ENCODE assay signal across 9 cellular contexts in genomic region chr2:225270861-225271260, GRCh38.
DNase-seq lines count a peak whose midpoint lies in the region; ATAC-seq and TF ChIP-seq lines count a peak whose summit lies in the region.
"Had no signal": no experiment of that assay in that cellular context is flagged by ENCODE, and none has a peak within 500 bp of the region (broad histone marks: within the 10 kb centered on the region; RNA-seq: fewer than 3 reads in every experiment).

No MANE protein-coding gene starts in this region.

- POLR2A ChIA-PET in MCF 10A (lab: Yijun Ruan, JAX), result no interaction called here

- no peaks in the 10 kb centered on the region for H3K27me3 ChIP-seq in breast epithelium

- H3K27me3 Mint-ChIP-seq in MCF 10A (ENCODE audit: insufficient read depth, unreplicated experiment), result no peaks in the 10 kb centered on the region
- H3K27me3 Mint-ChIP-seq in effector memory CD8-positive, alpha-beta T cell, result peaks cover 5 to 6% of the 10 kb centered on the region in 2 donors
- no peaks in the 10 kb centered on the region for H3K27me3 Mint-ChIP-seq in stimulated activated memory B cell treated with anti-CD40 and anti-IgM and Interleukin-4, amounts not matched to agents 10 μg/mL and 1 μg/mL and 100 μg/mL, for 72 hours
- peaks cover 2 to 6% of the 10 kb centered on the region in 2 donors for H3K27me3 Mint-ChIP-seq in natural killer cell treated with Interleukin-12 subunit alpha and Interleukin-12 subunit beta and Interleukin-15 and Interleukin-18, amount 100 ng/mL, for 72 hours

- H3K4me1 Mint-ChIP-seq in MCF 10A (ENCODE audit: insufficient read depth, unreplicated experiment), result peaks cover 11% of the 10 kb centered on the region
- no peaks in the 10 kb centered on the region for H3K4me1 Mint-ChIP-seq in effector memory CD8-positive, alpha-beta T cell (ENCODE audit: low read depth in 2 of 2)
- peaks cover 32% of the 10 kb centered on the region for H3K4me1 Mint-ChIP-seq in stimulated activated memory B cell treated with anti-CD40 and anti-IgM and Interleukin-4, amounts not matched to agents 10 μg/mL and 1 μg/mL and 100 μg/mL, for 72 hours
- H3K4me1 Mint-ChIP-seq in natural killer cell treated with Interleukin-12 subunit alpha and Interleukin-12 subunit beta and Interleukin-15 and Interleukin-18, amount 100 ng/mL, for 72 hours (ENCODE audit: low read depth in 2 of 2), result no peaks in the 10 kb centered on the region

- DNase-seq in MCF 10A (ENCODE audit: unreplicated experiment) (peak; percentile 94), breast epithelium (ENCODE audit: low spot score in 2 of 2) (no peak), NOMO-1 treated with dmso at 0.1 percent for 144 hours (lab: John Stamatoyannopoulos, UW; ENCODE audit: unreplicated experiment) (peak; percentile 91)
- no peak for DNase-seq in effector memory CD8-positive, alpha-beta T cell
- no peak for DNase-seq in natural killer cell treated with Interleukin-12 subunit alpha and Interleukin-12 subunit beta and Interleukin-15 and Interleukin-18, amount 100 ng/mL, for 72 hours (ENCODE audit: low spot score)
- DNase-seq: right cardiac atrium had no signal

- intact Hi-C loops in MCF 10A (cut with micrococcal nuclease) (loop anchor here (10.0 kb wide), 1 partner anchor 146 kb away; no protein-coding TSS in a partner anchor), breast epithelium (cut with DNase I; ENCODE audit: low total_unique reads) (no loop called here)

- H3K4me3 Mint-ChIP-seq in MCF 10A (ENCODE audit: unreplicated experiment), result no peak overlapping the region
- no peak overlapping the region for H3K4me3 Mint-ChIP-seq in effector memory CD8-positive, alpha-beta T cell
- no peak overlapping the region for H3K4me3 Mint-ChIP-seq in stimulated activated memory B cell treated with anti-CD40 and anti-IgM and Interleukin-4, amounts not matched to agents 10 μg/mL and 1 μg/mL and 100 μg/mL, for 72 hours
- no peak overlapping the region for H3K4me3 Mint-ChIP-seq in natural killer cell treated with Interleukin-12 subunit alpha and Interleukin-12 subunit beta and Interleukin-15 and Interleukin-18, amount 100 ng/mL, for 72 hours

- no peaks in the 10 kb centered on the region for H3K9me3 Mint-ChIP-seq in MCF 10A (ENCODE audit: unreplicated experiment)
- H3K9me3 Mint-ChIP-seq in effector memory CD8-positive, alpha-beta T cell, result no peaks in the 10 kb centered on the region
- no peaks in the 10 kb centered on the region for H3K9me3 Mint-ChIP-seq in stimulated activated memory B cell treated with anti-CD40 and anti-IgM and Interleukin-4, amounts not matched to agents 10 μg/mL and 1 μg/mL and 100 μg/mL, for 72 hours
- no peaks in the 10 kb centered on the region for H3K9me3 Mint-ChIP-seq in natural killer cell treated with Interleukin-12 subunit alpha and Interleukin-12 subunit beta and Interleukin-15 and Interleukin-18, amount 100 ng/mL, for 72 hours

- ATAC-seq in GM21576 (IDR thresholded peaks at IDR 0.05; ENCODE audit: unreplicated experiment) (peak; percentile 100), HG03571 (IDR thresholded peaks at IDR 0.05; ENCODE audit: unreplicated experiment) (peak; percentile 100)
- ATAC-seq in effector memory CD8-positive, alpha-beta T cell (replicated peaks), result peak; percentile 45
- peak; percentile 99 for ATAC-seq in stimulated activated memory B cell treated with anti-CD40 and anti-IgM and Interleukin-4, amounts not matched to agents 10 μg/mL and 1 μg/mL and 100 μg/mL, for 72 hours
- ATAC-seq in natural killer cell treated with Interleukin-12 subunit alpha and Interleukin-12 subunit beta and Interleukin-15 and Interleukin-18, amount 100 ng/mL, for 72 hours, result no peak

- H3K27ac ChIP-seq in breast epithelium, result no peak overlapping the region

- TF ChIP-seq CTCF in MCF 10A (IDR thresholded peaks at IDR 0.05; ENCODE audit: unreplicated experiment), result peak; percentile 5
- TF ChIP-seq CTCF in breast epithelium (IDR thresholded peaks at IDR 0.05), result no peak

- no peak overlapping the region for H3K27ac Mint-ChIP-seq in MCF 10A (ENCODE audit: low read depth, unreplicated experiment)
- H3K27ac Mint-ChIP-seq in effector memory CD8-positive, alpha-beta T cell, result no peak overlapping the region
- H3K27ac Mint-ChIP-seq in stimulated activated memory B cell treated with anti-CD40 and anti-IgM and Interleukin-4, amounts not matched to agents 10 μg/mL and 1 μg/mL and 100 μg/mL, for 72 hours, result peak overlapping the region; percentile 46
- no peak overlapping the region for H3K27ac Mint-ChIP-seq in natural killer cell treated with Interleukin-12 subunit alpha and Interleukin-12 subunit beta and Interleukin-15 and Interleukin-18, amount 100 ng/mL, for 72 hours

- TF ChIP-seq POLR2A in breast epithelium (IDR thresholded peaks at IDR 0.05), result no peak

- no TSS peak for BruUV-seq in MCF 10A (replicated peaks; lab: Mats Ljungman, UMichigan)

- no peak overlapping the region for H3K4me3 ChIP-seq in breast epithelium

- CTCF ChIA-PET in MCF 10A (lab: Yijun Ruan, JAX), result no interaction called here

- H3K36me3 ChIP-seq in breast epithelium, result no peaks in the 10 kb centered on the region

- peaks cover 5% of the 10 kb centered on the region for H3K36me3 Mint-ChIP-seq in MCF 10A (ENCODE audit: insufficient read depth, unreplicated experiment)
- H3K36me3 Mint-ChIP-seq in effector memory CD8-positive, alpha-beta T cell (ENCODE audit: insufficient read depth), result no peaks in the 10 kb centered on the region
- H3K36me3 Mint-ChIP-seq in stimulated activated memory B cell treated with anti-CD40 and anti-IgM and Interleukin-4, amounts not matched to agents 10 μg/mL and 1 μg/mL and 100 μg/mL, for 72 hours, result no peaks in the 10 kb centered on the region
- H3K36me3 Mint-ChIP-seq in natural killer cell treated with Interleukin-12 subunit alpha and Interleukin-12 subunit beta and Interleukin-15 and Interleukin-18, amount 100 ng/mL, for 72 hours, result peaks cover 4% of the 10 kb centered on the region

- H3K9me3 ChIP-seq in breast epithelium, result no peaks in the 10 kb centered on the region

- H3K4me1 ChIP-seq in breast epithelium, result no peaks in the 10 kb centered on the region

Comparison
In these comparisons a context has a peak if more than half of its experiments do, and no peak if none do; other contexts are left out.
1. DNase-seq: peak in MCF 10A (single experiment) and NOMO-1 treated with dmso at 0.1 percent for 144 hours (single experiment); none in breast epithelium (0 of 2), effector memory CD8-positive, alpha-beta T cell (0 of 3) and natural killer cell treated with Interleukin-12 subunit alpha and Interleukin-12 subunit beta and Interleukin-15 and Interleukin-18, amount 100 ng/mL, for 72 hours (single experiment).
2. ATAC-seq: peak in GM21576 (single experiment), HG03571 (single experiment), effector memory CD8-positive, alpha-beta T cell (single experiment) and stimulated activated memory B cell treated with anti-CD40 and anti-IgM and Interleukin-4, amounts not matched to agents 10 μg/mL and 1 μg/mL and 100 μg/mL, for 72 hours (single experiment); none in natural killer cell treated with Interleukin-12 subunit alpha and Interleukin-12 subunit beta and Interleukin-15 and Interleukin-18, amount 100 ng/mL, for 72 hours (0 of 2).